ENCODE assay signal across 8 cellular contexts in the genomic region with DNA sequence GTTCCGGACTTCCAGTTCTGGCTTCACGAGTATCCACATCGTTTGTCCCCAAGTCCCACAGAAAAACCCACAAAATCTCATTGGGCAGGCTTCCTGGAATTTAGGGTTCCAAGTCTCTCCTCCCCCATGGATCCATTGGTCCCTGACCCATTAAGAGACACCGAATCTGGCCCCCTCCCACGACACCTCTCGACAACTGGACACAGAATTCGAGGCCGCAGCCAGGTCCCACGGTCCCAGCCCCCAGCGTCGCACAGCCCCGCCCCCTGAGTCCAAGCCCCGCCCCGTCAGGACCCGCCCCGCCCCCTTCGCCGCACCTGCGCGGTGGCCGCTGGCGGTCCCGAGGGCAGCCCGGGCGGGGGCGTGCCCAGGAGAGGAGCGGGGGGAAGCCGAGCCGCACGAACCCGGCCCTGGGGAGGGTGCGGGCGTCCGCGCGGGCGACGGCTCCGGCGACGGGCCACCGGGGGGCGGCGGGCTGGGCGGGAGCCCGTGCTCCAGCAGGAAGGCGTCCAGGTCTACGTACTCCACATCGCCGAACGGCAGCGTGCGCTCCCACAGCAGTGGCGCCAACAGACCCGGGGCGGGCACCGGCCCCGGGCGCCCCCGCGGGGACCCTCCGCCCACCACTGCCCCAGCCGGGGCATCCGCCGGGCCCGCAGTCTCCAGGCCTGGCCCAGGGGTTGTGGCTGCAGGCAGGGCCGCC. TPM values are rescaled to one million over a fixed set of nuclear protein-coding genes. Genes with fewer than 3 reads are reported as not detected.
DNase-seq lines count a peak whose midpoint lies in the region; ATAC-seq and TF ChIP-seq lines count a peak whose summit lies in the region.

No MANE protein-coding gene starts in this region.

- WGBS in esophagus muscularis mucosa, result 2% methylated on average over 8 of the region's 67 CpGs

- no peak for TF ChIP-seq EP300 in esophagus muscularis mucosa (IDR thresholded peaks at IDR 0.05)

- DNase-seq in AG04450 (ENCODE audit: low read depth, low spot score) (no peak), NOMO-1 (lab: John Stamatoyannopoulos, UW; ENCODE audit: unreplicated experiment in 2 of 2) (peak; percentile 23 to 50), esophagus muscularis mucosa (ENCODE audit: extremely low spot score) (no peak)
- peak; percentile 80 for DNase-seq in activated T-cell treated with anti-CD3 and anti-CD28 coated beads, Interleukin-2, amount 50 U/mL, for 1 hour
- DNase-seq in natural killer cell treated with Interleukin-12 subunit alpha and Interleukin-12 subunit beta and Interleukin-15 and Interleukin-18, amount 100 ng/mL, for 72 hours (ENCODE audit: low spot score), result peak; percentile 84

- H3K9me3 Mint-ChIP-seq in natural killer cell treated with Interleukin-12 subunit alpha and Interleukin-12 subunit beta and Interleukin-15 and Interleukin-18, amount 100 ng/mL, for 72 hours, result peaks cover 5% of the 10 kb centered on the region

- H3K27ac Mint-ChIP-seq in natural killer cell treated with Interleukin-12 subunit alpha and Interleukin-12 subunit beta and Interleukin-15 and Interleukin-18, amount 100 ng/mL, for 72 hours, result peak overlapping the region; percentile 71 to 83

- peak overlapping the region; percentile 66 for H3K4me3 ChIP-seq in AG04450 (ENCODE audit: low read depth, low read length)
- peak overlapping the region; percentile 63 to 81 (median 78) for H3K4me3 ChIP-seq in esophagus muscularis mucosa
- H3K4me3 ChIP-seq in subcutaneous abdominal adipose tissue (ENCODE audit: low read depth in 1 of 5, low read length in 5 of 5), result peak overlapping the region; percentile 83 to 94 (median 90)

- ATAC-seq in natural killer cell treated with Interleukin-12 subunit alpha and Interleukin-12 subunit beta and Interleukin-15 and Interleukin-18, amount 100 ng/mL, for 72 hours, result peak; percentile 40 to 62
- ATAC-seq in GM18519 (IDR thresholded peaks at IDR 0.05; ENCODE audit: low FRiP score, unreplicated experiment), result no peak

- POLR2A ChIA-PET in AG04450 (lab: Yijun Ruan, JAX), result no interaction called here

- TF ChIP-seq CTCF in AG04450 (IDR thresholded peaks at IDR 0.05; ENCODE audit: low read depth, low read length) (no peak), esophagus muscularis mucosa (IDR thresholded peaks at IDR 0.05) (no peak)

- intact Hi-C loops in esophagus muscularis mucosa (cut with DNase I), result no loop called here

- peak; percentile 52 for TF ChIP-seq POLR2A in GM19099 (IDR thresholded peaks at IDR 0.05; ENCODE audit: extremely low read depth, insufficient read length, low read depth)
- TF ChIP-seq POLR2A in esophagus muscularis mucosa (IDR thresholded peaks at IDR 0.05; ENCODE audit: low read depth), result no peak

- H3K27me3 Mint-ChIP-seq in natural killer cell treated with Interleukin-12 subunit alpha and Interleukin-12 subunit beta and Interleukin-15 and Interleukin-18, amount 100 ng/mL, for 72 hours, result no peaks in the 10 kb centered on the region

- H3K4me3 Mint-ChIP-seq in natural killer cell treated with Interleukin-12 subunit alpha and Interleukin-12 subunit beta and Interleukin-15 and Interleukin-18, amount 100 ng/mL, for 72 hours, result peak overlapping the region; percentile 81

- H3K27me3 ChIP-seq in AG04450 (ENCODE audit: control insufficient read depth, insufficient read depth, low read length), result no peaks in the 10 kb centered on the region
- H3K27me3 ChIP-seq in esophagus muscularis mucosa, result no peaks in the 10 kb centered on the region
- no peaks in the 10 kb centered on the region for H3K27me3 ChIP-seq in subcutaneous abdominal adipose tissue (ENCODE audit: control insufficient read depth in 5 of 5, insufficient read depth in 4 of 5, low read length in 5 of 5)

- peaks cover 5% of the 10 kb centered on the region; the same call in 1 of the 2 replicates for H3K9me3 ChIP-seq in AG04450 (ENCODE audit: control insufficient read depth, insufficient read depth, low read length)
- no peaks in the 10 kb centered on the region for H3K9me3 ChIP-seq in esophagus muscularis mucosa
- no peaks in the 10 kb centered on the region for H3K9me3 ChIP-seq in subcutaneous abdominal adipose tissue (ENCODE audit: control insufficient read depth in 5 of 5, low read length in 5 of 5)

- CTCF ChIA-PET in AG04450 (lab: Charles Lee), result interaction anchor here (1.1 kb wide), 1 partner anchor 207 kb away, joined by 3 read pairs; no protein-coding TSS in a partner anchor

- H3K4me1 Mint-ChIP-seq in natural killer cell treated with Interleukin-12 subunit alpha and Interleukin-12 subunit beta and Interleukin-15 and Interleukin-18, amount 100 ng/mL, for 72 hours (ENCODE audit: low read depth in 2 of 2), result peaks cover 35 to 42% of the 10 kb centered on the region in 2 donors

- peaks cover 59 to 85% (median 78%) of the 10 kb centered on the region in 4 donors for H3K4me1 ChIP-seq in esophagus muscularis mucosa
- peaks cover 16 to 71% (median 67%) of the 10 kb centered on the region in 5 donors for H3K4me1 ChIP-seq in subcutaneous abdominal adipose tissue (ENCODE audit: control insufficient read depth in 5 of 5, insufficient read depth in 5 of 5, low read length in 5 of 5)

- no peaks in the 10 kb centered on the region for H3K36me3 Mint-ChIP-seq in natural killer cell treated with Interleukin-12 subunit alpha and Interleukin-12 subunit beta and Interleukin-15 and Interleukin-18, amount 100 ng/mL, for 72 hours

- peak overlapping the region; percentile 68 to 89 (median 79) for H3K9ac ChIP-seq in subcutaneous abdominal adipose tissue (ENCODE audit: low read length in 5 of 5)

- H3K36me3 ChIP-seq in esophagus muscularis mucosa, result peaks cover 0 to 19% (median 0%) of the 10 kb centered on the region in 4 donors
- peaks cover 0 to 17% (median 13%) of the 10 kb centered on the region in 5 donors for H3K36me3 ChIP-seq in subcutaneous abdominal adipose tissue (ENCODE audit: control insufficient read depth in 5 of 5, insufficient read depth in 5 of 5, low read length in 5 of 5)

- H3K27ac ChIP-seq in AG04450 (ENCODE audit: low read depth, low read length) (no peak overlapping the region), esophagus muscularis mucosa (replicated peaks in 1 of 4) (peak overlapping the region; percentile 95 to 100 (median 96)), subcutaneous abdominal adipose tissue (ENCODE audit: low read depth, low read length) (peak overlapping the region; percentile 91)

RNA-seq across cellular contexts. Expression of gene DBP, which starts 1.8 kb away (rescaled TPM):
- polyA plus RNA-seq in AG04450 (2011; rRNA removed), result 3.4 and 4.0 TPM in 2 replicates
- polyA minus RNA-seq in AG04450 (2011; rRNA and poly(A)+ RNA removed), result 3.9 and 4.5 TPM in 2 replicates
- total RNA-seq in esophagus muscularis mucosa, result 1 to 10 TPM; 3.0 to 9.3 (median 7.2) TPM
- 1 to 10 TPM; 3.8 to 3.9 TPM for total RNA-seq in natural killer cell treated with Interleukin-12 subunit alpha and Interleukin-12 subunit beta and Interleukin-15 and Interleukin-18, amount 100 ng/mL, for 72 hours

RNA-seq across cellular contexts. Expression of gene CA11, which starts 10.6 kb away (rescaled TPM):
- 3.7 and 4.3 TPM in 2 replicates for polyA plus RNA-seq in AG04450 (2011; rRNA removed)
- 1.1 and 1.5 TPM in 2 replicates for polyA minus RNA-seq in AG04450 (2011; rRNA and poly(A)+ RNA removed)
- 10 to 100 TPM; 11.9 to 16.5 (median 14.9) TPM for total RNA-seq in esophagus muscularis mucosa
- 1 to 10 TPM; 4.7 to 4.9 TPM for total RNA-seq in natural killer cell treated with Interleukin-12 subunit alpha and Interleukin-12 subunit beta and Interleukin-15 and Interleukin-18, amount 100 ng/mL, for 72 hours

RNA-seq across cellular contexts. Expression of gene SPHK2, which starts 16.1 kb away (rescaled TPM):
- polyA plus RNA-seq in AG04450 (2011; rRNA removed), result 4.6 and 6.1 TPM in 2 replicates
- polyA minus RNA-seq in AG04450 (2011; rRNA and poly(A)+ RNA removed), result 6.1 and 6.6 TPM in 2 replicates
- 10 to 100 TPM; 15.9 to 24.5 (median 17.0) TPM for total RNA-seq in esophagus muscularis mucosa
- 10 to 100 TPM; 37.9 to 71.4 TPM for total RNA-seq in natural killer cell treated with Interleukin-12 subunit alpha and Interleukin-12 subunit beta and Interleukin-15 and Interleukin-18, amount 100 ng/mL, for 72 hours

RNA-seq across cellular contexts. Expression of gene RPL18, which starts 16.4 kb away (rescaled TPM):
- 1,020 and 1,259 TPM in 2 replicates for polyA plus RNA-seq in AG04450 (2011; rRNA removed)
- polyA minus RNA-seq in AG04450 (2011; rRNA and poly(A)+ RNA removed), result 587 and 645 TPM in 2 replicates
- total RNA-seq in esophagus muscularis mucosa, result 1,000 to 10,000 TPM; 1,298 to 2,105 (median 1,742) TPM
- 1,000 to 10,000 TPM; 1,029 to 1,552 TPM for total RNA-seq in natural killer cell treated with Interleukin-12 subunit alpha and Interleukin-12 subunit beta and Interleukin-15 and Interleukin-18, amount 100 ng/mL, for 72 hours

RNA-seq across cellular contexts. Expression of gene FAM83E, which starts 20.5 kb away (rescaled TPM):
- not detected in 2 replicates for polyA plus RNA-seq in AG04450 (2011; rRNA removed)
- 0.65 TPM in 1 of 2 replicates, not detected in the other for polyA minus RNA-seq in AG04450 (2011; rRNA and poly(A)+ RNA removed)
- under 1 TPM; 0.32 to 0.69 (median 0.37) TPM for total RNA-seq in esophagus muscularis mucosa
- total RNA-seq in natural killer cell treated with Interleukin-12 subunit alpha and Interleukin-12 subunit beta and Interleukin-15 and Interleukin-18, amount 100 ng/mL, for 72 hours, result 10 to 100 TPM in 1 of 2 donors, 1 to 10 TPM in 1; 3.5 to 13.7 TPM

Comparison
In these comparisons a context has a peak if more than half of its experiments do, and no peak if none do; other contexts are left out.
1. DNase-seq: peak in NOMO-1 (2 of 2), activated T-cell treated with anti-CD3 and anti-CD28 coated beads, Interleukin-2, amount 50 U/mL, for 1 hour (single experiment) and natural killer cell treated with Interleukin-12 subunit alpha and Interleukin-12 subunit beta and Interleukin-15 and Interleukin-18, amount 100 ng/mL, for 72 hours (single experiment); none in AG04450 (single experiment) and esophagus muscularis mucosa (single experiment).
2. Peak in every context shown above with its lines, with median percentiles within 50 percentile points of each other: H3K4me3 ChIP-seq.